ENCODE assay signal across 1 cellular context in genomic region chr14:105476937-105477658, GRCh38.
TF ChIP-seq lines count a peak whose summit lies in the region.

No MANE protein-coding gene starts in this region.

TF ChIP-seq in SK-N-SH, 30 proteins besides CTCF, POLR2A, EP300 and RAD21 (continued from another document):
- TF ChIP-seq RCOR1 (IDR thresholded peaks at IDR 0.05; ENCODE audit: low read length) (no peak), FOSL2 (IDR thresholded peaks at IDR 0.05; ENCODE audit: borderline replicate concordance, low read depth) (no peak)
TF ChIP-seq in SK-N-SH: peak in this region for 1.
